Comparison of ENCODE assay signal across 23 cellular contexts in the genomic region with DNA sequence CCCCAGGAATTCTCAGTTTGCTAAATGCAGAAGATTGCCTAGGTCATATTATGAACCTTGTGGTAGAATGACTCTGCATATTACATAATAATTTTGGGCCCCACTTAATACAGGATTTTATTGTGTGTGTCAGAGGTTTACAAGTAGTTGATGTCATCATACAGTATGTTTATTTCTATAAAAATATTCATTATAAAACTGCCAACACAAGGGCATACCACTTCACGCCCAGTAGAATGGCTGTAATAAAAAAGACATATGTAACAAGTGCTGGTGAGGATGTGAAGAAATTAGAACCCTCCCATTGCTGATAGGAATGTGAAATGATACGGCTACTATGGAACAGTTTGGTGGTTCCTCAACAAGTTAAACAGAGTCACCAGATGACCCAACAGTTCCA.
"Had no signal": no experiment of that assay in that cellular context is flagged by ENCODE, and none has a peak within 500 bp of the region (broad histone marks: within the 10 kb centered on the region; RNA-seq: fewer than 3 reads in every experiment).

No MANE protein-coding gene starts in this region.

- H3K27ac ChIP-seq: RWPE1, SJCRH30 had no signal

- H3K4me3 Mint-ChIP-seq: IgD-negative memory B cell had no signal

- H3K4me3 ChIP-seq: K562, SJCRH30 had no signal

- H3K27me3 Mint-ChIP-seq: IgD-negative memory B cell had no signal

- H3K9ac ChIP-seq: KMS-11 had no signal

- ATAC-seq: HepG2, K562, Panc1, SK-N-SH treated with all-trans-retinoic acid at 6 μM for 48 hours had no signal

- H3K4me1 ChIP-seq: SJCRH30 had no signal

- H3K36me3 ChIP-seq: SJCRH30 had no signal

- H3K9me3 ChIP-seq: SJCRH30 had no signal

- DNase-seq: Kasumi-1, MM.1S, NCI-H1092 treated with DMSO at 0.1 percent for 48 hours, NCI-H1436, NCI-H187, NCI-H2029, NCI-H2081 treated with DMSO at 0.1 percent for 48 hours, NCI-H2171, NCI-H226, NCI-H446, NCI-H510A, NCI-H524 treated with DMSO at 0.1 percent for 48 hours, NCI-H69, NCI-H774, SHP77, SJCRH30 had no signal

- H3K27me3 ChIP-seq: SJCRH30 had no signal

- H3K4me2 ChIP-seq: KMS-11 had no signal
